Comparison of ENCODE assay signal across 13 cellular contexts in the genomic region with DNA sequence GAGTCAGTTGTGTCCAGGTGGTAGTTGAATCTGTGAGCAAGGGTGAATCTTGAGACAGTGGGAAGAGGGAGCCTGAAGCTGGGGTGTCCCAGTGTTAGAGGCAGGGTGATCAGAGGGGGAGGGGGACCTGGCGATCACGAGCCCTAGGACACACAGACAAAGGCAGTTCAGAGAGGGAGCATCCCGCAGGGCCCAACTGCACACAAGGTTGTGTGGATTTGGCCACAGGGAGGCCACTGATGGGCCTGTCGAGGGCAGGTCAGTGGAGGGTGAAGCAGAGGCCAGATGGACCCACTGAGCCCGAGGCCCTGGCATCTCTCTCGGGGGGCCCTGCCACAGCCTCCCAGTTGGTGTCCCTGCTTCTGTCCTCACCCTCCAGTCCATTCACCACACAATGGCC.
"Had no signal": no experiment of that assay in that cellular context is flagged by ENCODE, and none has a peak within 500 bp of the region (broad histone marks: within the 10 kb centered on the region; RNA-seq: fewer than 3 reads in every experiment).

No MANE protein-coding gene starts in this region.

- H3K4me2 ChIP-seq: hepatocyte had no signal

- DNase-seq: activated CD4-positive, alpha-beta T cell treated with anti-CD3 and anti-CD28 coated beads for 48 hours; activated naive CD4-positive, alpha-beta T cell treated with Interleukin-2 at 50 U/mL for 16 hours; activated T-cell treated with anti-CD3 and anti-CD28 coated beads for 4 hours; islet precursor cell; mammary epithelial cell; pancreas; stimulated activated CD4-positive, alpha-beta T cell treated with anti-CD3 and anti-CD28 coated beads, Interleukin-1b, Interleukin-23, amount 100 ng/mL, for 48 hours; testis had no signal

- H3K36me3 ChIP-seq: ascending aorta, pancreas, stomach had no signal

- H3K4me1 ChIP-seq: pancreas had no signal

- H3K9me3 Mint-ChIP-seq: WTC11 had no signal

- H3K79me2 ChIP-seq: hepatocyte had no signal

- H3K27ac ChIP-seq: ascending aorta, hepatocyte, pancreas, testis had no signal

- H3K27me3 ChIP-seq: ascending aorta, hepatocyte, pancreas, testis had no signal

- H2AFZ ChIP-seq: hepatocyte had no signal

- H3K4me3 ChIP-seq: ascending aorta, hepatocyte, pancreas, stomach, testis had no signal

- H3K27ac Mint-ChIP-seq: WTC11 had no signal

- ATAC-seq: pancreas, SK-N-SH treated with all-trans-retinoic acid at 6 μM for 48 hours, WTC11 had no signal

- H3K4me3 Mint-ChIP-seq: WTC11 had no signal

- H3K36me3 Mint-ChIP-seq: WTC11 had no signal

- H3K9me3 ChIP-seq: ascending aorta, pancreas, stomach, testis had no signal
